In genomic region chr17:34386925-34387550, GRCh38 we compare ENCODE assay signal across 16 cellular contexts. TPM values are rescaled to one million over a fixed set of nuclear protein-coding genes. Genes with fewer than 3 reads are reported as not detected.
DNase-seq lines count a peak whose midpoint lies in the region; ATAC-seq and TF ChIP-seq lines count a peak whose summit lies in the region.
"Had no signal": no experiment of that assay in that cellular context is flagged by ENCODE, and none has a peak within 500 bp of the region (broad histone marks: within the 10 kb centered on the region; RNA-seq: fewer than 3 reads in every experiment).

No MANE protein-coding gene starts in this region.

- H3K9me3 ChIP-seq in transverse colon: no peaks in the 10 kb centered on the region
- H3K9me3 ChIP-seq: adrenal gland, ovary, Peyer's patch had no signal

- intact Hi-C loops in sciatic nerve (cut with DNase I) (no loop called here), transverse colon (cut with DNase I; ENCODE audit: low total_unique reads) (no loop called here)

- 66 to 68% methylated on average over 4 of the region's 4 CpGs for WGBS in transverse colon (ENCODE audit: low coverage in 1 of 2), 2 donors

- in situ Hi-C loops in transverse colon (cut with MboI; ENCODE audit: low pct_ligation_motif_present in 1 of 4, low pct_unique_long_range_greater_than_20kb in 1 of 4, low sequenced_read_pairs in 3 of 4): no loop called here

- no peaks in the 10 kb centered on the region for H3K4me1 ChIP-seq in transverse colon
- H3K4me1 ChIP-seq: adrenal gland, Peyer's patch had no signal

- no peak for TF ChIP-seq POLR2A in NB4 (IDR thresholded peaks at IDR 0.05; ENCODE audit: extremely low read depth, insufficient read length)
- no peak for TF ChIP-seq POLR2A in transverse colon (IDR thresholded peaks at IDR 0.05)

- H3K27ac ChIP-seq in coronary artery: peak overlapping the region in 1 of 2 donors; percentile 52
- peak overlapping the region in 1 of 4 donors; percentile 36 for H3K27ac ChIP-seq in transverse colon
- H3K27ac ChIP-seq: 22Rv1, adrenal gland, ovary, Peyer's patch had no signal

- no peak for TF ChIP-seq EP300 in transverse colon (IDR thresholded peaks at IDR 0.05; ENCODE audit: low read depth)

- no peak overlapping the region for H3K4me3 ChIP-seq in NB4 (ENCODE audit: low read depth, low read length)
- H3K4me3 ChIP-seq in coronary artery: no peak overlapping the region
- no peak overlapping the region for H3K4me3 ChIP-seq in transverse colon
- H3K4me3 ChIP-seq: adrenal gland, ovary, Peyer's patch had no signal

- no peaks in the 10 kb centered on the region for H3K36me3 ChIP-seq in transverse colon
- H3K36me3 ChIP-seq: adrenal gland, ovary, Peyer's patch had no signal

- TF ChIP-seq CTCF in NB4 (IDR thresholded peaks at IDR 0.05; ENCODE audit: low read depth, low read length) (no peak), coronary artery (IDR thresholded peaks at IDR 0.05) (no peak), transverse colon (IDR thresholded peaks at IDR 0.05) (no peak)

- H3K27me3 ChIP-seq in transverse colon: no peaks in the 10 kb centered on the region
- H3K27me3 ChIP-seq: ovary, Peyer's patch had no signal

- peak; percentile 57 for ATAC-seq in sciatic nerve
- no peak for ATAC-seq in SK-N-SH treated with all-trans-retinoic acid at 6 μM for 48 hours

- peak; percentile 7 for DNase-seq in NK-92 treated with Interleukin-12 subunit alpha and Interleukin-12 subunit beta, amount 100 ng/mL, for 24 hours (lab: John Stamatoyannopoulos, UW)
- DNase-seq in NK-92 (lab: John Stamatoyannopoulos, UW; ENCODE audit: unreplicated experiment) (no peak), NB4 (ENCODE audit: low read depth) (peak; percentile 82), coronary artery (ENCODE audit: low spot score) (peak; percentile 72), sciatic nerve (ENCODE audit: low spot score) (no peak), transverse colon (no peak), NCI-H2227 (lab: John Stamatoyannopoulos, UW; ENCODE audit: unreplicated experiment) (no peak)
- DNase-seq: activated CD4-positive, alpha-beta T cell treated with anti-CD3 and anti-CD28 coated beads for 48 hours; H7; NCI-H1436; ovary; Peyer's patch had no signal

TF ChIP-seq in SK-N-SH treated with all-trans-retinoic acid at 6 μM for 48 hours, 23 proteins besides CTCF, POLR2A, EP300 and RAD21:
- TF ChIP-seq CSRNP3 (CRISPR knock-in tag; IDR thresholded peaks at IDR 0.05) (no peak), RARB (CRISPR knock-in tag; IDR thresholded peaks at IDR 0.05) (no peak), ZC3H10 (CRISPR knock-in tag; IDR thresholded peaks at IDR 0.05) (no peak), ZNF70 (CRISPR knock-in tag; IDR thresholded peaks at IDR 0.05) (no peak), PPARA (CRISPR knock-in tag; IDR thresholded peaks at IDR 0.05; ENCODE audit: borderline replicate concordance) (no peak), OSR1 (CRISPR knock-in tag; IDR thresholded peaks at IDR 0.05) (no peak), TOX (CRISPR knock-in tag; IDR thresholded peaks at IDR 0.05; ENCODE audit: borderline replicate concordance) (no peak), ZNF565 (CRISPR knock-in tag; conservative IDR thresholded peaks at IDR 0.05; ENCODE audit: low read depth) (no peak), ESRRG (CRISPR knock-in tag; IDR thresholded peaks at IDR 0.05) (no peak), POU6F1 (CRISPR knock-in tag; IDR thresholded peaks at IDR 0.05; ENCODE audit: borderline replicate concordance, low read depth) (no peak), ARNTL (CRISPR knock-in tag; IDR thresholded peaks at IDR 0.05; ENCODE audit: borderline replicate concordance, low read depth) (no peak), ZFP30 (CRISPR knock-in tag; IDR thresholded peaks at IDR 0.05) (no peak), BACH2 (CRISPR knock-in tag; IDR thresholded peaks at IDR 0.05; ENCODE audit: borderline replicate concordance) (no peak), ZFP3 (CRISPR knock-in tag; IDR thresholded peaks at IDR 0.05) (no peak), CREB5 (CRISPR knock-in tag; IDR thresholded peaks at IDR 0.05; ENCODE audit: low read depth) (no peak), SNAI2 (CRISPR knock-in tag; IDR thresholded peaks at IDR 0.05) (no peak), PATZ1 (CRISPR knock-in tag; IDR thresholded peaks at IDR 0.05; ENCODE audit: borderline replicate concordance) (no peak), TSHZ2 (CRISPR knock-in tag; IDR thresholded peaks at IDR 0.05) (no peak), GLIS3 (CRISPR knock-in tag; IDR thresholded peaks at IDR 0.05) (no peak)

RNA-seq across cellular contexts. Expression of gene CCL1, which starts 24.0 kb away (rescaled TPM):
- total RNA-seq in sciatic nerve (not detected), transverse colon (not detected)
- total RNA-seq: adrenal gland, epithelial cell of proximal tubule, H7, ovary, Peyer's patch had no signal

RNA-seq across cellular contexts. Expression of gene CCL13, which starts 30.8 kb away (rescaled TPM):
- total RNA-seq in sciatic nerve (28.8 TPM), transverse colon (10 to 100 TPM in 1 of 4 donors, 1 to 10 TPM in 2, not detected in 1; 5.4 to 10.5 (median 8.2) TPM)
- total RNA-seq: epithelial cell of proximal tubule, H7 had no signal

Comparison
In these comparisons a context has a peak if more than half of its experiments do, and no peak if none do; other contexts are left out.
1. DNase-seq: peak in NK-92 treated with Interleukin-12 subunit alpha and Interleukin-12 subunit beta, amount 100 ng/mL, for 24 hours (single experiment), NB4 (single experiment) and coronary artery (single experiment); none in NK-92 (single experiment), sciatic nerve (single experiment), transverse colon (single experiment) and NCI-H2227 (single experiment).